Comparison of ENCODE assay signal across 8 cellular contexts in the genomic region with DNA sequence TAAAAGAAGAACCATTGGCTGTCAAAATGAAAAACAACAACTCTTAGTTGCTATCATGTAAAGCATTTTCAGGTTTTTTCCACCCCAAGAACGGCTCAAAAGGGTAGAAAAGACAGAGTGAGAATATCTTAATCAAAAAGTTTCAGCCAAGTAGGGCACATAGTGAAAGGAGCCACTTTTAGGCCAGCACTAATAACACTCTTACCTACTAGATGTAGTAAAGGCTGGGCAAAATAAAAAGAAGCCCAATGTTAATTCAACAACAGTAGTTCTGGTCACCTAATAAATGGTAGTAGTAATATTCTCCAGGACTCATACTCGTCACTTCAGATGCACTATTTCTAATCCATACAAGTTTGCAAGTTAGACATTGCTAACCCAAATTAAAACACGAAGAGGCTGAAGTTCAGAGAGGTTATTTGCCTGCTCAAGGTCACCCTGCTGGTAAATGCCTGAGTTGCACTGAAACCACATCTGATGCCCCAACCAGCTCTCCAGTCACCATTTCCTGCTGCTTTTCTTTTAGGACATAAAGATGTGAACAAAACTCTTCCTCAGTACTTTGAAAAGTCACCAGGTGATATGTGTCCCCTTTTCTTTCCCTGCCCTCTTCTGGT. TPM values are rescaled to one million over a fixed set of nuclear protein-coding genes. Genes with fewer than 3 reads are reported as not detected.
A peak's percentile ranks its signal among the peaks of the same experiment; 100 is the strongest.
DNase-seq lines count a peak whose midpoint lies in the region; ATAC-seq and TF ChIP-seq lines count a peak whose summit lies in the region.

No MANE protein-coding gene starts in this region.

- no peak overlapping the region for H3K9ac ChIP-seq in BLaER1

- intact Hi-C loops in Panc1 (cut with micrococcal nuclease; ENCODE audit: unreplicated experiment): no loop called here
- intact Hi-C loops in head of caudate nucleus (cut with DNase I): no loop called here

- CTCF ChIA-PET in Panc1 (lab: Charles Lee): no interaction called here

- peaks cover 6% of the 10 kb centered on the region; the same call in 1 of the 2 replicates for H3K9me3 ChIP-seq in BLaER1
- no peaks in the 10 kb centered on the region for H3K9me3 ChIP-seq in Panc1 (ENCODE audit: control insufficient read depth, insufficient read depth, low read depth, low read length)
- H3K9me3 ChIP-seq in tibial nerve: no peaks in the 10 kb centered on the region

- H3K27me3 ChIP-seq in BLaER1 (no peaks in the 10 kb centered on the region), Panc1 (ENCODE audit: control insufficient read depth, insufficient read depth, low read length) (no peaks in the 10 kb centered on the region), kidney epithelial cell (ENCODE audit: control insufficient read depth, insufficient read depth, low read length) (no peaks in the 10 kb centered on the region), tibial nerve (no peaks in the 10 kb centered on the region)

- no peak overlapping the region for H3K4me3 ChIP-seq in BLaER1
- no peak overlapping the region for H3K4me3 ChIP-seq in Panc1 (ENCODE audit: low read depth in 2 of 2, low read length in 2 of 2)
- no peak overlapping the region for H3K4me3 ChIP-seq in kidney epithelial cell (ENCODE audit: low read depth, low read length)
- H3K4me3 ChIP-seq in tibial nerve: no peak overlapping the region

- WGBS in tibial nerve, 2 donors: 72 to 82% methylated on average over 3 of the region's 3 CpGs

- peaks cover 37% of the 10 kb centered on the region for H3K4me1 ChIP-seq in BLaER1
- H3K4me1 ChIP-seq in Panc1 (ENCODE audit: control insufficient read depth, insufficient read depth, low read length): peaks cover 34% of the 10 kb centered on the region
- H3K4me1 ChIP-seq in tibial nerve: peaks cover 0 to 43% (median 12%) of the 10 kb centered on the region in 4 donors

- H3K27ac ChIP-seq in BLaER1: no peak overlapping the region
- no peak overlapping the region for H3K27ac ChIP-seq in Panc1 (ENCODE audit: low read length)
- no peak overlapping the region for H3K27ac ChIP-seq in tibial nerve

- in situ Hi-C loops in Panc1 (cut with HindIII; ENCODE audit: low pct_unique_long_range_greater_than_20kb, low sequenced_read_pairs): no loop called here

- POLR2A ChIA-PET in Panc1 (lab: Charles Lee): no interaction called here

- DNase-seq in Panc1 (ENCODE audit: low read depth, low spot score): no peak
- no peak for DNase-seq in kidney epithelial cell (ENCODE audit: low read depth)
- DNase-seq in head of caudate nucleus: no peak
- DNase-seq in NCI-H1436 (lab: John Stamatoyannopoulos, UW): no peak
- DNase-seq in tibial nerve (ENCODE audit: low spot score in 2 of 2): no peak

- H3K36me3 ChIP-seq in BLaER1 (no peaks in the 10 kb centered on the region), Panc1 (ENCODE audit: control insufficient read depth, insufficient read depth, low read length) (no peaks in the 10 kb centered on the region), kidney epithelial cell (ENCODE audit: control insufficient read depth, insufficient read depth, low read length) (no peaks in the 10 kb centered on the region), tibial nerve (no peaks in the 10 kb centered on the region)

- peak overlapping the region; percentile 15; the same call in 1 of the 2 replicates for H3K4me2 ChIP-seq in BLaER1

- ATAC-seq in GM18909 (IDR thresholded peaks at IDR 0.05; ENCODE audit: poor library complexity, unreplicated experiment): peak; percentile 68
- ATAC-seq in HG02981 (IDR thresholded peaks at IDR 0.05; ENCODE audit: unreplicated experiment): peak; percentile 70
- ATAC-seq in Panc1: peak; percentile 85

- no peak for TF ChIP-seq EP300 in tibial nerve (IDR thresholded peaks at IDR 0.05)

- TF ChIP-seq POLR2A in tibial nerve (IDR thresholded peaks at IDR 0.05): no peak

- BruUV-seq in Panc1 (replicated peaks; lab: Mats Ljungman, UMichigan): no TSS peak

- H4K20me1 ChIP-seq in BLaER1: peaks cover 93% of the 10 kb centered on the region

- peak; percentile 65 for TF ChIP-seq CTCF in Panc1 (IDR thresholded peaks at IDR 0.05)
- peak; percentile 35 for TF ChIP-seq CTCF in kidney epithelial cell (IDR thresholded peaks at IDR 0.05; ENCODE audit: insufficient read depth, low read length, poor library complexity, severe bottlenecking)
- TF ChIP-seq CTCF in tibial nerve (IDR thresholded peaks at IDR 0.05): peak in 1 of 5 experiments; percentile 13

RNA-seq across cellular contexts. Expression of a gene that starts 7.5 kb away (rescaled TPM):
- 35.4 TPM for total RNA-seq in Panc1 (2021; ENCODE audit: unreplicated experiment)
- polyA plus RNA-seq in Panc1 (2012; ENCODE audit: insufficient read length): 46.0 TPM
- total RNA-seq in kidney epithelial cell: 27.2 and 27.9 TPM in 2 replicates
- 10 to 100 TPM; 35.9 to 59.0 (median 52.0) TPM for total RNA-seq in tibial nerve
